ENCODE assay signal across 28 cellular contexts in the genomic region with DNA sequence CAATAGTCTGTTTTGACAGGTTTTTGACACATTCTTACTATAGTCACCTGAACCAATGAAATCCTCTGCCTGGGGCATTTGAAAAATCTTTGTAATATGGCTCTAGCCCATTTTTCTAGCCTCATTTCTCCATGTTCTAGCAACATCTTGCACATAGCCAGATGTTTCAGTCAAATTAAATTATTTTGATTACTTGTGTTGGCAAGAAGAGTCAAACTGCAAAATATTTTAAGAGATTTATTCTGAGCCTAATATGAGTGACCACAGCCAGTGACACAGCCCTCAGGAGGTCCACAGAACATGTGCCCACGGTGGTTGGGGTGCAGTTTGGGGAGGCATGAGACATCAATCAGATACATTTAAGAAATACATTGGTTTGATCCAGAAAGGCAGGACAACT. TPM values are rescaled to one million over a fixed set of nuclear protein-coding genes. Genes with fewer than 3 reads are reported as not detected.
"Had no signal": no experiment of that assay in that cellular context is flagged by ENCODE, and none has a peak within 500 bp of the region (broad histone marks: within the 10 kb centered on the region; RNA-seq: fewer than 3 reads in every experiment).

No MANE protein-coding gene starts in this region.

- H3K9me3 Mint-ChIP-seq: activated CD4-positive, alpha-beta memory T cell treated with anti-CD3 and anti-CD28 coated beads for 36 hours; activated naive CD8-positive, alpha-beta T cell treated with anti-CD3 and anti-CD28 coated beads, Interleukin-2, amount 50 U/mL, for 24 hours; activated T-cell treated with anti-CD3 and anti-CD28 coated beads, Interleukin-2, amount 50 U/mL, for 72 hours; brain; memory B cell; stimulated activated naive CD8-positive, alpha-beta T cell treated with anti-CD3 and anti-CD28 coated beads, Interleukin-15, Interleukin-2, amounts not matched to agents 100 ng/mL and 50 ng/mL, for 24 hours had no signal

- FAIRE-seq: islet of Langerhans had no signal

- H3K36me3 ChIP-seq: right lobe of liver, uterus had no signal

- DNase-seq: activated CD4-positive, alpha-beta memory T cell treated with anti-CD3 and anti-CD28 coated beads for 36 hours; activated CD4-positive, alpha-beta T cell treated with anti-CD3 and anti-CD28 coated beads for 4 hours; activated CD4-positive, CD25-positive, alpha-beta regulatory T cell; activated effector memory CD4-positive, alpha-beta T cell treated with anti-CD3 and anti-CD28 coated beads, Interleukin-2, amount 50 U/mL, for 16 hours; activated naive CD4-positive, alpha-beta T cell treated with anti-CD3 and anti-CD28 coated beads, Interleukin-2, amount 50 U/mL, for 16 hours; activated naive CD8-positive, alpha-beta T cell treated with anti-CD3 and anti-CD28 coated beads, Interleukin-2, amount 50 U/mL, for 24 hours; activated T-cell treated with anti-CD3 and anti-CD28 coated beads, Interleukin-2, amount 50 U/mL, for 72 hours; anterior cingulate cortex; effector CD4-positive, alpha-beta T cell; head of caudate nucleus; left colon; mucosa of descending colon; nucleus accumbens; right lobe of liver; stimulated activated CD4-positive, alpha-beta T cell treated with anti-CD3 and anti-CD28 coated beads, Interleukin-1b, Interleukin-23, amount 100 ng/mL, for 48 hours; T-helper 1 cell; uterus had no signal

- H2AFZ ChIP-seq: parathyroid adenoma had no signal

- H3K4me3 ChIP-seq: esophagus muscularis mucosa, gastroesophageal sphincter, mucosa of descending colon, right lobe of liver, skin epidermis, tibial nerve, uterus had no signal

- H3K27ac ChIP-seq: esophagus muscularis mucosa, gastroesophageal sphincter, parathyroid adenoma, right lobe of liver, skin epidermis, tibial nerve, uterus had no signal

- H3K4me3 Mint-ChIP-seq: activated CD4-positive, alpha-beta memory T cell treated with anti-CD3 and anti-CD28 coated beads for 36 hours; activated naive CD8-positive, alpha-beta T cell treated with anti-CD3 and anti-CD28 coated beads, Interleukin-2, amount 50 U/mL, for 24 hours; activated T-cell treated with anti-CD3 and anti-CD28 coated beads, Interleukin-2, amount 50 U/mL, for 72 hours; brain; memory B cell; stimulated activated naive CD8-positive, alpha-beta T cell treated with anti-CD3 and anti-CD28 coated beads, Interleukin-15, Interleukin-2, amounts not matched to agents 100 ng/mL and 50 ng/mL, for 24 hours had no signal

- H3K9me3 ChIP-seq: esophagus muscularis mucosa, gastroesophageal sphincter, mucosa of descending colon, right lobe of liver, tibial nerve, uterus had no signal

- H3K27me3 Mint-ChIP-seq: activated CD4-positive, alpha-beta memory T cell treated with anti-CD3 and anti-CD28 coated beads for 36 hours; activated naive CD8-positive, alpha-beta T cell treated with anti-CD3 and anti-CD28 coated beads, Interleukin-2, amount 50 U/mL, for 24 hours; brain; memory B cell; stimulated activated naive CD8-positive, alpha-beta T cell treated with anti-CD3 and anti-CD28 coated beads, Interleukin-15, Interleukin-2, amounts not matched to agents 100 ng/mL and 50 ng/mL, for 24 hours had no signal

- ATAC-seq: activated naive CD8-positive, alpha-beta T cell treated with anti-CD3 and anti-CD28 coated beads, Interleukin-2, amount 50 U/mL, for 24 hours; activated T-cell treated with anti-CD3 and anti-CD28 coated beads, Interleukin-2, amount 50 U/mL, for 72 hours; gastroesophageal sphincter; left colon; mucosa of descending colon; right lobe of liver had no signal

- H3K9ac ChIP-seq: parathyroid adenoma had no signal

- H3K27me3 ChIP-seq: esophagus muscularis mucosa, gastroesophageal sphincter, right lobe of liver, tibial nerve, uterus had no signal

- H3K27ac Mint-ChIP-seq: activated CD4-positive, alpha-beta memory T cell treated with anti-CD3 and anti-CD28 coated beads for 36 hours; activated naive CD8-positive, alpha-beta T cell treated with anti-CD3 and anti-CD28 coated beads, Interleukin-2, amount 50 U/mL, for 24 hours; activated T-cell treated with anti-CD3 and anti-CD28 coated beads, Interleukin-2, amount 50 U/mL, for 72 hours; memory B cell; stimulated activated naive CD8-positive, alpha-beta T cell treated with anti-CD3 and anti-CD28 coated beads, Interleukin-15, Interleukin-2, amounts not matched to agents 100 ng/mL and 50 ng/mL, for 24 hours had no signal

RNA-seq across cellular contexts. Expression of a gene that starts 18.5 kb away (rescaled TPM):
- total RNA-seq: chondrocyte, lower leg skin had no signal
